13 cellular contexts compared by ENCODE assay signal in genomic region chr5:56833325-56833724, GRCh38. TPM values are rescaled to one million over a fixed set of nuclear protein-coding genes. Genes with fewer than 3 reads are reported as not detected.
DNase-seq lines count a peak whose midpoint lies in the region; ATAC-seq and TF ChIP-seq lines count a peak whose summit lies in the region.
"Had no signal": no experiment of that assay in that cellular context is flagged by ENCODE, and none has a peak within 500 bp of the region (broad histone marks: within the 10 kb centered on the region; RNA-seq: fewer than 3 reads in every experiment).

No MANE protein-coding gene starts in this region.

- no peak for TF ChIP-seq CTCF in chondrocyte (IDR thresholded peaks at IDR 0.05)

- peaks cover 94% of the 10 kb centered on the region for H3K4me1 Mint-ChIP-seq in activated T-cell treated with anti-CD3 and anti-CD28 coated beads, Interleukin-2, amount 50 U/mL, for 24 hours (ENCODE audit: low read depth)
- peaks cover 79% of the 10 kb centered on the region for H3K4me1 Mint-ChIP-seq in chondrocyte (ENCODE audit: low read depth)

- no peak for ATAC-seq in GM21528 (IDR thresholded peaks at IDR 0.05; ENCODE audit: low FRiP score, unreplicated experiment)
- no peak for ATAC-seq in HG03439 (IDR thresholded peaks at IDR 0.05; ENCODE audit: unreplicated experiment)
- ATAC-seq in HG03045 (IDR thresholded peaks at IDR 0.05; ENCODE audit: unreplicated experiment), result no peak
- ATAC-seq: SK-N-SH treated with all-trans-retinoic acid at 6 μM for 48 hours had no signal

- DNase-seq in activated T-cell treated with anti-CD3 and anti-CD28 coated beads, Interleukin-2, amount 50 U/mL, for 24 hours, result no peak
- no peak for DNase-seq in activated T-cell treated with anti-CD3 and anti-CD28 coated beads, Interleukin-2, amount 50 U/mL, for 1 hour
- DNase-seq in NCI-H1417 (lab: John Stamatoyannopoulos, UW) (peak; percentile 45 to 74 (median 62)), chondrocyte (ENCODE audit: low spot score) (no peak)
- DNase-seq in stimulated activated CD4-positive, alpha-beta T cell treated with anti-CD3 and anti-CD28 coated beads, Interleukin-4, amount 100 ng/mL, for 1 hour, result peak; percentile 32
- DNase-seq: AML-193, GM23248, heart right ventricle, tibial artery had no signal

- no peak overlapping the region for H3K4me3 Mint-ChIP-seq in activated T-cell treated with anti-CD3 and anti-CD28 coated beads, Interleukin-2, amount 50 U/mL, for 24 hours
- H3K4me3 Mint-ChIP-seq in chondrocyte (ENCODE audit: unreplicated experiment), result no peak overlapping the region

- no peaks in the 10 kb centered on the region for H3K27me3 Mint-ChIP-seq in activated T-cell treated with anti-CD3 and anti-CD28 coated beads, Interleukin-2, amount 50 U/mL, for 24 hours
- H3K27me3 Mint-ChIP-seq in chondrocyte (ENCODE audit: low read depth), result no peaks in the 10 kb centered on the region

- H3K27ac Mint-ChIP-seq in activated T-cell treated with anti-CD3 and anti-CD28 coated beads, Interleukin-2, amount 50 U/mL, for 24 hours, result peak overlapping the region; percentile 81
- H3K27ac Mint-ChIP-seq in chondrocyte (ENCODE audit: unreplicated experiment), result peak overlapping the region; percentile 14

- no peaks in the 10 kb centered on the region for H3K9me3 Mint-ChIP-seq in activated T-cell treated with anti-CD3 and anti-CD28 coated beads, Interleukin-2, amount 50 U/mL, for 24 hours
- H3K9me3 Mint-ChIP-seq in chondrocyte (ENCODE audit: low read depth), result no peaks in the 10 kb centered on the region

- H3K36me3 Mint-ChIP-seq in activated T-cell treated with anti-CD3 and anti-CD28 coated beads, Interleukin-2, amount 50 U/mL, for 24 hours (ENCODE audit: low read depth), result no peaks in the 10 kb centered on the region
- no peaks in the 10 kb centered on the region for H3K36me3 Mint-ChIP-seq in chondrocyte (ENCODE audit: low read depth)

RNA-seq across cellular contexts. Expression of gene MAP3K1, which starts 18.0 kb away (rescaled TPM):
- total RNA-seq in chondrocyte, result 14.2 to 14.8 TPM (median 14.6 TPM) in 3 replicates

Comparison
In these comparisons a context has a peak if more than half of its experiments do, and no peak if none do; other contexts are left out.
1. DNase-seq: peak in NCI-H1417 (3 of 3) and stimulated activated CD4-positive, alpha-beta T cell treated with anti-CD3 and anti-CD28 coated beads, Interleukin-4, amount 100 ng/mL, for 1 hour (single experiment); none in activated T-cell treated with anti-CD3 and anti-CD28 coated beads, Interleukin-2, amount 50 U/mL, for 24 hours (single experiment), activated T-cell treated with anti-CD3 and anti-CD28 coated beads, Interleukin-2, amount 50 U/mL, for 1 hour (single experiment) and chondrocyte (single experiment).